In the genomic region with DNA sequence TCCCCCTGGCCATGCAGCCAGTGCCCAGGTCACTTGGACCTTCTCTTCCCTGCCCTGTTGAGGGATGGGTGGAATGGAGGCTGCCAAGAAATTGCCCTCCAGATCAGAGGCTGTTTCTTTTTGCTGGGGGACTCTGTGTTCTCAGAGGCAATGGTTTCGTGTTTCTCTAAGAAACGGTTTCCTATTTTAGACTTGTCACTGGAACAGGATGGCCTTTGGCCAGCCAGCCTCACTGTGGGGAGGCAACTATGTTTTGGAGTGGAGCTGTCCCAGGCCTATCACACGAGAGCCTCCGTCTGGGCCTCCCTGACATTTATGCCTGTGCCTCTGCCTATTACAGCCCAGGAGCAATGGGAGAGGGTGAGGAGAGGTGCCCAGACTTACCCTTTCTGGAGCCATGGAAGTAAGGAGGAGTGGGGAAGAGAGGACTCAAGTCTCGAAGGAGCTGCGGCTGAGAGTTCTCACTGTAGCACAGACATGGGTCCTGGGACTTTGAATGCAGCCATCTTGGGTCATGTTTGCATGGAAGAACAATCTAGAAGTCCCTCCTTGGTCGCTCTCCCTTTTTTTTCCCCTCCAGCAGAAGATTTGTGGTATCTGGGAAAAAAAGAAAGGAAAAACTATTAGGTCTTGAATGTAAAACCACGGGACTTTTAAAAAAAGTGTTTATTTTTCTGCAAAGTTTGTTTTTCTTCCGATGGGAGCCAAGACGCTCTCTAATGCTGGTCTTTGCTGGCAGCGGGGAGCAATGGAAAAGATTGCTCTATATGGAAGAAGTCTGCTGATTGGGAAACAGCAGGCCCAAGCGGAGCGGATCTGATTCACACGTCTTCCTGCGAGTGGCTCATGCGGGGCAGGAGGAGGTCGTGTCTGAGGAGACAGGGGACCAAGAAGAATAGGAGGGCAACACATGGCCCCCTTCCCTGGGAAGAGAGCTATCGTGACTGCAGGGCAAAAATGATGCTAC, we compare ENCODE assay signal across 11 cellular contexts.
DNase-seq lines count a peak whose midpoint lies in the region; ATAC-seq, FAIRE-seq and TF ChIP-seq lines count a peak whose summit lies in the region.
"Had no signal": no experiment of that assay in that cellular context is flagged by ENCODE, and none has a peak within 500 bp of the region (broad histone marks: within the 10 kb centered on the region; RNA-seq: fewer than 3 reads in every experiment).

No MANE protein-coding gene starts in this region.

- H3K36me3 Mint-ChIP-seq in glutamatergic neuron (ENCODE audit: unreplicated experiment): no peaks in the 10 kb centered on the region
- H3K36me3 Mint-ChIP-seq: CD4-positive, CD25-positive, alpha-beta regulatory T cell had no signal

- CTCF ChIA-PET in K562 (lab: Yijun Ruan, JAX; ENCODE audit: low intra/inter-chr PET ratio): no interaction called here

- H3K4me3 Mint-ChIP-seq in glutamatergic neuron (ENCODE audit: unreplicated experiment): no peak overlapping the region
- H3K4me3 Mint-ChIP-seq: activated CD4-positive, alpha-beta T cell treated with anti-CD3 and anti-CD28 coated beads for 36 hours; CD4-positive, CD25-positive, alpha-beta regulatory T cell had no signal

- H4K20me1 ChIP-seq in K562 (replicated peaks; ENCODE audit: control insufficient read depth, insufficient read depth, low read length): no peaks in the 10 kb centered on the region

- FAIRE-seq in K562 (lab: Jason Lieb, UNC): no peak

- H3K4me1 ChIP-seq in K562 (replicated peaks in 1 of 2; ENCODE audit: control insufficient read depth in 2 of 2, insufficient read depth in 2 of 2, low read length in 2 of 2) (no peaks in the 10 kb centered on the region), tibial nerve (peaks cover 0 to 17% (median 0%) of the 10 kb centered on the region in 4 donors)

- in situ Hi-C loops in K562 (cut with MboI): no loop called here

- DNase-seq in K562 (ENCODE audit: extremely low read depth in 1 of 4, low spot score in 3 of 4) (no peak), fibroblast of villous mesenchyme (ENCODE audit: low read depth) (peak; percentile 19), mucosa of gallbladder (ENCODE audit: low spot score) (peak; percentile 31), tibial nerve (ENCODE audit: low spot score in 2 of 2) (peak; percentile 37 to 77), activated gamma-delta T cell treated with Interleukin-2 at 50 U/mL for 16 hours (no peak), glutamatergic neuron (no peak)
- DNase-seq: activated CD4-positive, alpha-beta T cell treated with anti-CD3 and anti-CD28 coated beads for 36 hours; CD4-positive, CD25-positive, alpha-beta regulatory T cell; NCI-H1694 treated with DMSO at 0.1 percent for 48 hours; SW 1271 had no signal

- under 1% methylated on average over 18 of the region's 18 CpGs for WGBS in K562 (ENCODE audit: insufficient coverage, low coverage, missing lambda C conversion rate)
- WGBS in tibial nerve, 2 donors: 61 to 63% methylated on average over 18 of the region's 18 CpGs

- no peaks in the 10 kb centered on the region for H3K9me3 ChIP-seq in K562 (replicated peaks; ENCODE audit: control insufficient read depth, insufficient read depth, low read depth, low read length)
- H3K9me3 ChIP-seq in tibial nerve: no peaks in the 10 kb centered on the region

- TF ChIP-seq POLR2A in K562 (conservative IDR thresholded peaks at IDR 0.05) (no peak), tibial nerve (IDR thresholded peaks at IDR 0.05) (no peak)

- intact Hi-C loops in K562 (cut with micrococcal nuclease): no loop called here

- no peaks in the 10 kb centered on the region for H3K9me1 ChIP-seq in K562 (ENCODE audit: control insufficient read depth, insufficient read depth, low read length)

- ATAC-seq in K562 (no peak; the same call in 2 of the 3 replicates), GM21717 (IDR thresholded peaks at IDR 0.05; ENCODE audit: unreplicated experiment) (no peak)
- ATAC-seq: activated CD4-positive, alpha-beta T cell treated with anti-CD3 and anti-CD28 coated beads for 36 hours had no signal

- no TSS peak for BruUV-seq in K562 (replicated peaks; lab: Mats Ljungman, UMichigan)

- TF ChIP-seq CTCF in K562 (IDR thresholded peaks at IDR 0.05 in 2 of 3, conservative IDR thresholded peaks at IDR 0.05 in 1 of 3; ENCODE audit: insufficient read depth in 2 of 3, low read depth in 1 of 3, low read length in 3 of 3) (no peak), fibroblast of villous mesenchyme (IDR thresholded peaks at IDR 0.05; ENCODE audit: insufficient read depth, low read depth, low read length) (no peak), tibial nerve (IDR thresholded peaks at IDR 0.05) (no peak), glutamatergic neuron (IDR thresholded peaks at IDR 0.05; ENCODE audit: partially characterized antibody, unreplicated experiment) (no peak)

- TF ChIP-seq EP300 in K562 (IDR thresholded peaks at IDR 0.05; ENCODE audit: low read length) (no peak), tibial nerve (IDR thresholded peaks at IDR 0.05) (peak in 1 of 2 donors; percentile 58)

- no peak for TF ChIP-seq RAD21 in K562 (CRISPR knock-in tag; conservative IDR thresholded peaks at IDR 0.05 in 1 of 2, IDR thresholded peaks at IDR 0.05 in 1 of 2)

- H3K9me3 Mint-ChIP-seq in glutamatergic neuron (ENCODE audit: unreplicated experiment): peaks cover 1% of the 10 kb centered on the region

- H3K27me3 Mint-ChIP-seq in glutamatergic neuron (ENCODE audit: unreplicated experiment): peaks cover 8% of the 10 kb centered on the region

- H3K27ac ChIP-seq in K562 (ENCODE audit: extremely low read depth, low read depth, low read length): no peak overlapping the region
- peak overlapping the region in 2 of 4 donors; percentile 73 to 79 for H3K27ac ChIP-seq in tibial nerve

- H3K4me2 ChIP-seq in K562 (ENCODE audit: insufficient read depth, low read length): no peak overlapping the region

- no peak overlapping the region for H3K27ac Mint-ChIP-seq in glutamatergic neuron (ENCODE audit: unreplicated experiment)
- H3K27ac Mint-ChIP-seq: activated CD4-positive, alpha-beta T cell treated with anti-CD3 and anti-CD28 coated beads for 36 hours; CD4-positive, CD25-positive, alpha-beta regulatory T cell had no signal

- H3K4me1 Mint-ChIP-seq in glutamatergic neuron (ENCODE audit: low read depth, unreplicated experiment): no peaks in the 10 kb centered on the region
- H3K4me1 Mint-ChIP-seq: activated CD4-positive, alpha-beta T cell treated with anti-CD3 and anti-CD28 coated beads for 36 hours; CD4-positive, CD25-positive, alpha-beta regulatory T cell had no signal

- POLR2A ChIA-PET in K562 (lab: Yijun Ruan, JAX): interaction anchor here (0.6 kb wide), 1 partner anchor 32 kb away, joined by 3 read pairs; no protein-coding TSS in a partner anchor

- H2AFZ ChIP-seq in K562 (ENCODE audit: low read depth, low read length): no peak overlapping the region

- no peak overlapping the region for H3K9ac ChIP-seq in K562 (ENCODE audit: insufficient read depth in 1 of 2, low read depth in 2 of 2, low read length in 2 of 2)

- no peaks in the 10 kb centered on the region for H3K36me3 ChIP-seq in K562 (ENCODE audit: control insufficient read depth, insufficient read depth, low read length)
- no peaks in the 10 kb centered on the region for H3K36me3 ChIP-seq in tibial nerve

- no peaks in the 10 kb centered on the region for H3K79me2 ChIP-seq in K562 (ENCODE audit: control insufficient read depth, insufficient read depth, low read length)

- H3K27me3 ChIP-seq in K562 (ENCODE audit: control insufficient read depth in 2 of 2, insufficient read depth in 2 of 2, low read length in 2 of 2): peaks cover 16 to 38% of the 10 kb centered on the region in 2 experiments
- no peaks in the 10 kb centered on the region for H3K27me3 ChIP-seq in tibial nerve

- H3K4me3 ChIP-seq in K562 (no peak overlapping the region), fibroblast of villous mesenchyme (ENCODE audit: low read depth, low read length) (no peak overlapping the region), tibial nerve (no peak overlapping the region)

TF ChIP-seq in K562, 482 proteins besides CTCF, POLR2A, EP300 and RAD21:
- no peak for TF ChIP-seq NCOA1 (IDR thresholded peaks at IDR 0.05; ENCODE audit: low read depth)
- 0 out of 2 replicates have a peak, but pooled peaks have one; percentile 30 for TF ChIP-seq ZKSCAN1 (IDR thresholded peaks at IDR 0.05; ENCODE audit: low read depth, low read length)

Comparison
In these comparisons a context has a peak if more than half of its experiments do, and no peak if none do; other contexts are left out.
1. DNase-seq: peak in fibroblast of villous mesenchyme (single experiment), mucosa of gallbladder (single experiment) and tibial nerve (2 of 2); none in K562 (0 of 4), activated gamma-delta T cell treated with Interleukin-2 at 50 U/mL for 16 hours (single experiment) and glutamatergic neuron (single experiment).